Comparison of ENCODE assay signal across 18 cellular contexts in the genomic region with DNA sequence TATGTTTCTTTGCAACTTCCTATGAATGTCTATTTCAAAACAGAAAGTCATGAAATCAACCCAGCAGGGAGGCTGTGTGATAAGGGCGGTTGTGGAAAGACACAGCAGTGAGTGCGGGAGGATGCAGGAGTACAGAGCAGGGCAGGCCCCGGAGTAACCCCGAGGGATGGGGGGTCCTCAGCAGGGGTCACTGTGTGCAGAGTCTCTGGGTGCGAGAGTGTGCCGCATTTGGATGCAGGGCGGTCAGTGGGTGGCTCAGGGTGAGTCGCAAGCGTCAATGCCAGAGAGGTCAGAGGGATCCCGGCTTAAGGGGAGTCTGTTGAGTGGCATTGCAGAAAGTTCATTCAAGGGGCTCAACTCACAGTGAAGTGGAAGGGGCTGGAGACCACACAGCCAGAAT.
A peak's percentile ranks its signal among the peaks of the same experiment; 100 is the strongest.
DNase-seq lines count a peak whose midpoint lies in the region; ATAC-seq, FAIRE-seq and TF ChIP-seq lines count a peak whose summit lies in the region.
"Had no signal": no experiment of that assay in that cellular context is flagged by ENCODE, and none has a peak within 500 bp of the region (broad histone marks: within the 10 kb centered on the region; RNA-seq: fewer than 3 reads in every experiment).

No MANE protein-coding gene starts in this region.

- H3K9me3 ChIP-seq in HepG2 (ENCODE audit: low read length) = no peaks in the 10 kb centered on the region
- H3K9me3 ChIP-seq in right lobe of liver = no peaks in the 10 kb centered on the region
- H3K9me3 ChIP-seq in neutrophil = no peaks in the 10 kb centered on the region

- H3K79me2 ChIP-seq in HepG2 (ENCODE audit: insufficient read depth, low read length) = no peaks in the 10 kb centered on the region

- H4K20me1 ChIP-seq in HepG2 (ENCODE audit: insufficient read depth, low read length) = peaks cover 2% of the 10 kb centered on the region; the same call in 1 of the 2 replicates

- H3K4me3 ChIP-seq in HepG2 (replicated peaks in 1 of 3; ENCODE audit: insufficient read depth in 1 of 3, low read depth in 2 of 3, low read length in 3 of 3) = no peak overlapping the region
- H3K4me3 ChIP-seq in right lobe of liver = no peak overlapping the region
- H3K4me3 ChIP-seq in neutrophil (ENCODE audit: low read depth in 1 of 2, low read length in 1 of 2) = no peak overlapping the region
- H3K4me3 ChIP-seq: GM23338 had no signal

- no peak overlapping the region for H3K4me3 Mint-ChIP-seq in chondrocyte (ENCODE audit: unreplicated experiment)
- H3K4me3 Mint-ChIP-seq: B cell; CD4-positive, alpha-beta T cell; GM23338 had no signal

- DNase-seq in HepG2 (ENCODE audit: low spot score) = no peak
- no peak for DNase-seq in right lobe of liver
- no peak for DNase-seq in chondrocyte (ENCODE audit: low spot score)
- DNase-seq in ACHN = no peak
- DNase-seq in occipital lobe (lab: John Stamatoyannopoulos, UW) = no peak
- no peak for DNase-seq in foreskin melanocyte
- DNase-seq: 8988T; C1 segment of cervical spinal cord; Calu3; CD4-positive, alpha-beta T cell; DMS 273 treated with DMSO at 0.1 percent for 48 hours; H7 had no signal

- H3K4me1 Mint-ChIP-seq in chondrocyte (ENCODE audit: low read depth) = peaks cover 15% of the 10 kb centered on the region
- H3K4me1 Mint-ChIP-seq: B cell had no signal

- H3K4me1 ChIP-seq in HepG2 (ENCODE audit: insufficient read depth, low read length) (no peaks in the 10 kb centered on the region), right lobe of liver (no peaks in the 10 kb centered on the region), neutrophil (ENCODE audit: control insufficient read depth in 1 of 2, insufficient read depth in 1 of 2, low read depth in 1 of 2, low read length in 1 of 2) (peaks cover 46 to 52% of the 10 kb centered on the region in 2 experiments)

- CTCF ChIA-PET in HepG2 (lab: Yijun Ruan, JAX; ENCODE audit: low intra/inter-chr PET ratio, low total read pairs) = no interaction called here

- no peak for TF ChIP-seq CTCF in HepG2 (CRISPR knock-in tag; IDR thresholded peaks at IDR 0.05)
- no peak for TF ChIP-seq CTCF in right lobe of liver (IDR thresholded peaks at IDR 0.05)
- TF ChIP-seq CTCF in chondrocyte (IDR thresholded peaks at IDR 0.05) = no peak
- no peak for TF ChIP-seq CTCF in neutrophil (IDR thresholded peaks at IDR 0.05)

- ATAC-seq in HepG2 (peak; percentile 7; the same call in 2 of the 3 replicates), right lobe of liver (no peak), HG02610 (IDR thresholded peaks at IDR 0.05; ENCODE audit: unreplicated experiment) (no peak)
- ATAC-seq: GM23338 had no signal

- H2AFZ ChIP-seq in HepG2 (ENCODE audit: low read length) = no peak overlapping the region
- H2AFZ ChIP-seq: GM23338 had no signal

- TF ChIP-seq POLR2A in HepG2 (IDR thresholded peaks at IDR 0.05; ENCODE audit: insufficient read depth in 1 of 2, low read depth in 2 of 2, low read length in 2 of 2) (no peak), right lobe of liver (IDR thresholded peaks at IDR 0.05) (no peak)

- no peaks in the 10 kb centered on the region for H3K27me3 ChIP-seq in HepG2 (ENCODE audit: control insufficient read depth in 1 of 2, insufficient read depth in 2 of 2, low read length in 2 of 2)
- no peaks in the 10 kb centered on the region for H3K27me3 ChIP-seq in right lobe of liver
- no peaks in the 10 kb centered on the region for H3K27me3 ChIP-seq in neutrophil

- H3K36me3 Mint-ChIP-seq in chondrocyte (ENCODE audit: low read depth) = peaks cover 42% of the 10 kb centered on the region

- in situ Hi-C loops in HepG2 (cut with HindIII; ENCODE audit: extremely low pct_ligation_motif_present, low pct_unique_long_range_greater_than_20kb) (loop anchor here (25.0 kb wide), 1 partner anchor 567 kb away; no protein-coding TSS in a partner anchor), ACHN (cut with HindIII; ENCODE audit: low pct_ligation_motif_present, low pct_unique_long_range_greater_than_20kb, low sequenced_read_pairs) (loop anchor here (25.0 kb wide), 1 partner anchor 417 kb away; no protein-coding TSS in a partner anchor)

- H3K4me2 ChIP-seq in HepG2 (ENCODE audit: low read depth, low read length) = no peak overlapping the region
- H3K4me2 ChIP-seq: GM23338 had no signal

- POLR2A ChIA-PET in HepG2 (lab: Yijun Ruan, JAX) = no interaction called here

- H3K27ac Mint-ChIP-seq in chondrocyte (ENCODE audit: unreplicated experiment) = peak overlapping the region; percentile 34
- H3K27ac Mint-ChIP-seq: B cell; CD4-positive, alpha-beta T cell; GM23338 had no signal

- no peak for FAIRE-seq in HepG2 (lab: Jason Lieb, UNC)
- FAIRE-seq: GM12891, HTR-8/SVneo had no signal

- no peak for TF ChIP-seq RAD21 in HepG2 (CRISPR knock-in tag; IDR thresholded peaks at IDR 0.05)

- H3K9ac ChIP-seq in HepG2 (ENCODE audit: insufficient read depth, low read depth, low read length) = no peak overlapping the region

- intact Hi-C loops in HepG2 (cut with micrococcal nuclease; ENCODE audit: unreplicated experiment) = no loop called here
- intact Hi-C loops in right lobe of liver (cut with DNase I) = no loop called here

- TF ChIP-seq EP300 in HepG2 (IDR thresholded peaks at IDR 0.05; ENCODE audit: low read depth in 2 of 2, low read length in 2 of 2) (no peak), HepG2 (CRISPR knock-in tag; IDR thresholded peaks at IDR 0.05; ENCODE audit: borderline replicate concordance) (no peak)

- H3K36me3 ChIP-seq in HepG2 (replicated peaks in 1 of 2; ENCODE audit: control insufficient read depth in 1 of 2, insufficient read depth in 2 of 2, low read length in 2 of 2) (peaks cover 43 to 85% of the 10 kb centered on the region in 2 experiments), right lobe of liver (peaks cover 0 to 23% (median 5%) of the 10 kb centered on the region in 4 donors), neutrophil (no peaks in the 10 kb centered on the region)

- WGBS in HepG2 (ENCODE audit: low lambda C conversion rate) = 89% methylated on average over 10 of the region's 10 CpGs
- 70% methylated on average over 7 of the region's 10 CpGs for WGBS in right lobe of liver (ENCODE audit: insufficient coverage, low coverage, low lambda C conversion rate, missing lambda C conversion rate)

- H3K27ac ChIP-seq in HepG2 (ENCODE audit: extremely low read length, insufficient read depth, low read length) (no peak overlapping the region), right lobe of liver (no peak overlapping the region), neutrophil (peak overlapping the region; percentile 49)

- BruUV-seq in HepG2 (replicated peaks; lab: Mats Ljungman, UMichigan) = no TSS peak

- H3K27me3 Mint-ChIP-seq in chondrocyte (ENCODE audit: low read depth) = no peaks in the 10 kb centered on the region

- H3K9me3 Mint-ChIP-seq in chondrocyte (ENCODE audit: low read depth) = no peaks in the 10 kb centered on the region
- H3K9me3 Mint-ChIP-seq: CD4-positive, alpha-beta T cell; GM23338 had no signal

TF ChIP-seq in HepG2, 621 proteins besides CTCF, POLR2A, EP300 and RAD21:
- no peak for TF ChIP-seq PITX1 (CRISPR knock-in tag; IDR thresholded peaks at IDR 0.05)
- no peak for TF ChIP-seq CEBPG (CRISPR knock-in tag; IDR thresholded peaks at IDR 0.05)
- no peak for TF ChIP-seq TFAP4 (IDR thresholded peaks at IDR 0.05; ENCODE audit: borderline replicate concordance, low read depth)
- TF ChIP-seq ATF4 (CRISPR knock-in tag; IDR thresholded peaks at IDR 0.05) = no peak
- no peak for TF ChIP-seq PHF8 (CRISPR knock-in tag; IDR thresholded peaks at IDR 0.05)
- TF ChIP-seq, protein P1, sequence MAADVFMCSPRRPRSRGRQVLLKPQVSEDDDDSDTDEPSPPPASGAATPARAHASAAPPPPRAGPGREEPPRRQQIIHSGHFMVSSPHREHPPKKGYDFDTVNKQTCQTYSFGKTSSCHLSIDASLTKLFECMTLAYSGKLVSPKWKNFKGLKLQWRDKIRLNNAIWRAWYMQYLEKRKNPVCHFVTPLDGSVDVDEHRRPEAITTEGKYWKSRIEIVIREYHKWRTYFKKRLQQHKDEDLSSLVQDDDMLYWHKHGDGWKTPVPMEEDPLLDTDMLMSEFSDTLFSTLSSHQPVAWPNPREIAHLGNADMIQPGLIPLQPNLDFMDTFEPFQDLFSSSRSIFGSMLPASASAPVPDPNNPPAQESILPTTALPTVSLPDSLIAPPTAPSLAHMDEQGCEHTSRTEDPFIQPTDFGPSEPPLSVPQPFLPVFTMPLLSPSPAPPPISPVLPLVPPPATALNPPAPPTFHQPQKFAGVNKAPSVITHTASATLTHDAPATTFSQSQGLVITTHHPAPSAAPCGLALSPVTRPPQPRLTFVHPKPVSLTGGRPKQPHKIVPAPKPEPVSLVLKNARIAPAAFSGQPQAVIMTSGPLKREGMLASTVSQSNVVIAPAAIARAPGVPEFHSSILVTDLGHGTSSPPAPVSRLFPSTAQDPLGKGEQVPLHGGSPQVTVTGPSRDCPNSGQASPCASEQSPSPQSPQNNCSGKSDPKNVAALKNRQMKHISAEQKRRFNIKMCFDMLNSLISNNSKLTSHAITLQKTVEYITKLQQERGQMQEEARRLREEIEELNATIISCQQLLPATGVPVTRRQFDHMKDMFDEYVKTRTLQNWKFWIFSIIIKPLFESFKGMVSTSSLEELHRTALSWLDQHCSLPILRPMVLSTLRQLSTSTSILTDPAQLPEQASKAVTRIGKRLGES (CRISPR knock-in tag; IDR thresholded peaks at IDR 0.05; ENCODE audit: borderline replicate concordance) = no peak
- no peak for TF ChIP-seq ZNF644 (CRISPR knock-in tag; IDR thresholded peaks at IDR 0.05; ENCODE audit: low read depth)
- no peak for TF ChIP-seq FIP1L1 (IDR thresholded peaks at IDR 0.05; ENCODE audit: borderline replicate concordance, insufficient read depth, low read depth, low read length)
